Comparison of ENCODE assay signal across 8 cellular contexts in genomic region chr7:106425017-106425719, GRCh38.
DNase-seq lines count a peak whose midpoint lies in the region; ATAC-seq, FAIRE-seq and TF ChIP-seq lines count a peak whose summit lies in the region.

No MANE protein-coding gene starts in this region.

- FAIRE-seq in endothelial cell of umbilical vein (lab: Jason Lieb, UNC): peak; percentile 68

- H3K4me2 ChIP-seq in endothelial cell of umbilical vein (ENCODE audit: insufficient read depth, low read length): no peak overlapping the region

- TF ChIP-seq POLR2A in endothelial cell of umbilical vein (IDR thresholded peaks at IDR 0.05; ENCODE audit: low read depth, low read length): no peak

- POLR2A ChIA-PET in GM10248 (lab: Yijun Ruan, JAX) (interaction anchor here (1.2 kb wide), 1 partner anchor 37 kb away, joined by 3 read pairs; no protein-coding TSS in a partner anchor), endothelial cell of umbilical vein (lab: Charles Lee) (no interaction called here)

- H3K27ac ChIP-seq in endothelial cell of umbilical vein (ENCODE audit: insufficient read depth, low read depth, low read length) (no peak overlapping the region), neutrophil (peak overlapping the region; percentile 91), thymus (ENCODE audit: low read depth) (peak overlapping the region; percentile 57)

- no peak for TF ChIP-seq CTCF in GM10248 (IDR thresholded peaks at IDR 0.05; ENCODE audit: control extremely low read depth, extremely low read depth, low read depth, missing control alignments)
- TF ChIP-seq CTCF in LNCaP clone FGC (IDR thresholded peaks at IDR 0.05; ENCODE audit: control insufficient read depth, extremely low read depth, insufficient read depth): no peak
- no peak for TF ChIP-seq CTCF in endothelial cell of umbilical vein (IDR thresholded peaks at IDR 0.05; ENCODE audit: extremely low read depth in 1 of 2, insufficient read depth in 1 of 2, low read depth in 1 of 2, low read length in 2 of 2)
- TF ChIP-seq CTCF in neutrophil (IDR thresholded peaks at IDR 0.05): peak; percentile 14

- H2AFZ ChIP-seq in endothelial cell of umbilical vein (ENCODE audit: low read depth, low read length): peak overlapping the region; percentile 48

- 46% methylated on average over 7 of the region's 7 CpGs for WGBS in thymus

- intact Hi-C loops in endothelial cell of umbilical vein (cut with micrococcal nuclease): no loop called here

- no peaks in the 10 kb centered on the region for H4K20me1 ChIP-seq in endothelial cell of umbilical vein (replicated peaks; ENCODE audit: control insufficient read depth, extremely low read depth, insufficient read depth, low read length)

- peak; percentile 93 for ATAC-seq in GM21825 (IDR thresholded peaks at IDR 0.05; ENCODE audit: unreplicated experiment)

- dilution Hi-C loops in endothelial cell of umbilical vein (cut with MboI; ENCODE audit: extremely low pct_ligation_motif_present, low sequenced_read_pairs): no loop called here

- no peaks in the 10 kb centered on the region for H3K9me3 ChIP-seq in endothelial cell of umbilical vein (replicated peaks; ENCODE audit: control insufficient read depth, insufficient read depth, low read length)
- H3K9me3 ChIP-seq in neutrophil: no peaks in the 10 kb centered on the region
- no peaks in the 10 kb centered on the region for H3K9me3 ChIP-seq in thymus (ENCODE audit: control insufficient read depth)

- H3K79me2 ChIP-seq in endothelial cell of umbilical vein (ENCODE audit: control insufficient read depth, insufficient read depth, low read length): no peaks in the 10 kb centered on the region

- H3K27me3 ChIP-seq in endothelial cell of umbilical vein (ENCODE audit: control insufficient read depth in 2 of 2, insufficient read depth in 2 of 2, low read length in 2 of 2): no peaks in the 10 kb centered on the region
- no peaks in the 10 kb centered on the region for H3K27me3 ChIP-seq in neutrophil
- H3K27me3 ChIP-seq in thymus (ENCODE audit: control insufficient read depth, insufficient read depth): no peaks in the 10 kb centered on the region

- BruUV-seq in endothelial cell of umbilical vein (replicated peaks; lab: Mats Ljungman, UMichigan): no TSS peak

- DNase-seq in GM10248 (ENCODE audit: extremely low spot score) (peak; percentile 81), LNCaP clone FGC (ENCODE audit: low read depth) (peak; percentile 81), endothelial cell of umbilical vein (ENCODE audit: low read depth, low spot score) (peak; percentile 86), NCI-H2227 treated with DMSO at 0.1 percent for 48 hours (lab: John Stamatoyannopoulos, UW) (no peak)
- DNase-seq in activated CD4-positive, alpha-beta T cell treated with anti-CD3 and anti-CD28 coated beads for 48 hours: peak; percentile 86

- no peaks in the 10 kb centered on the region for H3K9me1 ChIP-seq in endothelial cell of umbilical vein (replicated peaks; ENCODE audit: control insufficient read depth, extremely low read depth, insufficient read depth, low read length)

- CTCF ChIA-PET in GM10248 (lab: Yijun Ruan, JAX) (interaction anchor here (0.8 to 3.2 kb wide), 9 partner anchors 11 to 248 kb away, joined by 3 to 13 read pairs (median 4); no protein-coding TSS in a partner anchor), endothelial cell of umbilical vein (lab: Charles Lee) (interaction anchor here (1.1 to 1.3 kb wide), 3 partner anchors 10 to 249 kb away, joined by 3 to 8 read pairs (median 4); no protein-coding TSS in a partner anchor)

- H3K36me3 ChIP-seq in endothelial cell of umbilical vein (ENCODE audit: control insufficient read depth in 2 of 2, extremely low read depth in 1 of 2, insufficient read depth in 2 of 2, low read length in 2 of 2): no peaks in the 10 kb centered on the region
- peaks cover 9% of the 10 kb centered on the region for H3K36me3 ChIP-seq in neutrophil
- H3K36me3 ChIP-seq in thymus (ENCODE audit: control insufficient read depth, insufficient read depth): no peaks in the 10 kb centered on the region

- no peak overlapping the region for H3K4me3 ChIP-seq in LNCaP clone FGC (ENCODE audit: low read depth, low read length)
- no peak overlapping the region for H3K4me3 ChIP-seq in endothelial cell of umbilical vein (replicated peaks in 1 of 3; ENCODE audit: insufficient read depth in 1 of 3, low read depth in 1 of 3, low read length in 3 of 3)
- peak overlapping the region; percentile 64 to 66 for H3K4me3 ChIP-seq in neutrophil (ENCODE audit: low read depth in 1 of 2, low read length in 1 of 2)
- H3K4me3 ChIP-seq in thymus (ENCODE audit: low read length): no peak overlapping the region

- H3K4me1 ChIP-seq in endothelial cell of umbilical vein (ENCODE audit: control insufficient read depth, extremely low read depth, insufficient read depth, low read length) (peaks cover 11% of the 10 kb centered on the region), neutrophil (ENCODE audit: control insufficient read depth in 1 of 2, insufficient read depth in 1 of 2, low read depth in 1 of 2, low read length in 1 of 2) (peaks cover 87 to 96% of the 10 kb centered on the region in 2 experiments), thymus (ENCODE audit: control insufficient read depth, insufficient read depth, low read length) (no peaks in the 10 kb centered on the region)

- H3K9ac ChIP-seq in endothelial cell of umbilical vein (replicated peaks; ENCODE audit: extremely low read depth, insufficient read depth, low read length): no peak overlapping the region

TF ChIP-seq in endothelial cell of umbilical vein, 7 proteins besides CTCF, POLR2A, EP300 and RAD21:
- TF ChIP-seq JUN (IDR thresholded peaks at IDR 0.05; ENCODE audit: borderline replicate concordance, insufficient read depth, insufficient read length, low read depth) (no peak), POLR2AphosphoS5 (IDR thresholded peaks at IDR 0.05; ENCODE audit: insufficient read depth, low read depth, low read length) (no peak), GATA2 (IDR thresholded peaks at IDR 0.05; ENCODE audit: insufficient read depth, insufficient read length, low read depth, low read length) (no peak), MYC (IDR thresholded peaks at IDR 0.05; ENCODE audit: low read depth, low read length) (no peak), FOS (IDR thresholded peaks at IDR 0.05; ENCODE audit: borderline replicate concordance, insufficient read depth, low read length) (no peak), EZH2 (IDR thresholded peaks at IDR 0.05; ENCODE audit: borderline replicate concordance, low read depth, low read length, severe bottlenecking) (no peak)
- TF ChIP-seq, protein P1, sequence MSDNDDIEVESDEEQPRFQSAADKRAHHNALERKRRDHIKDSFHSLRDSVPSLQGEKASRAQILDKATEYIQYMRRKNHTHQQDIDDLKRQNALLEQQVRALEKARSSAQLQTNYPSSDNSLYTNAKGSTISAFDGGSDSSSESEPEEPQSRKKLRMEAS (IDR thresholded peaks at IDR 0.05; ENCODE audit: insufficient read depth, insufficient read length): no peak

Comparison
In these comparisons a context has a peak if more than half of its experiments do, and no peak if none do; other contexts are left out.
1. H3K4me3 ChIP-seq: peak in neutrophil (2 of 2); none in LNCaP clone FGC (single experiment), endothelial cell of umbilical vein (0 of 3) and thymus (single experiment).